ENCODE assay signal across 9 cellular contexts in the genomic region with DNA sequence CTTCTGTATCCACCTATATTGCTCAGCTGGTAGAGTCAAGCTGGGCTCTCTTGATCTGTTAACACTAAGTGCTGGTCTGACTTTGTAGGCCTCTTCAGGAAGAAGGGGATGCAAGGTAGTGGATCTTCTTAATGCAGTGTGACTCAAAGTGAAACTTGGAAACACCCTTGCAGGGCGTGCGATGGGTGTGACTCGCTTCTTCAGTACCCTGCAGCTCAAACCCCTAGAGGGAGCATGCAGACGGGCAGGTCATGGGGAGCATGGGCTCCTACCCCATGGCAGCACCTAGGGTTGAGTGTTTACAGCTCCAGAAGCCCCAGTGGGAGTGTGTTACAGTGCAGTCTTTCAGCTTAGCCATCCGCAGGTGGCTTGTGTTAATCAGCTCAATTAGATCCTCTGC. TPM values are rescaled to one million over a fixed set of nuclear protein-coding genes. Genes with fewer than 3 reads are reported as not detected.
A peak's percentile ranks its signal among the peaks of the same experiment; 100 is the strongest.
DNase-seq lines count a peak whose midpoint lies in the region; ATAC-seq and TF ChIP-seq lines count a peak whose summit lies in the region.
"Had no signal": no experiment of that assay in that cellular context is flagged by ENCODE, and none has a peak within 500 bp of the region (broad histone marks: within the 10 kb centered on the region; RNA-seq: fewer than 3 reads in every experiment).

No MANE protein-coding gene starts in this region.

- H3K4me1 ChIP-seq in upper lobe of right lung: no peaks in the 10 kb centered on the region

- TF ChIP-seq POLR2A in erythroblast (IDR thresholded peaks at IDR 0.05; ENCODE audit: low read length): no peak

- H3K27ac ChIP-seq in upper lobe of right lung (no peak overlapping the region), RWPE1 (no peak overlapping the region)

- peak; percentile 97 for ATAC-seq in GM18873 (IDR thresholded peaks at IDR 0.05; ENCODE audit: low FRiP score, unreplicated experiment)
- peak; percentile 98 for ATAC-seq in HG03039 (IDR thresholded peaks at IDR 0.05; ENCODE audit: unreplicated experiment)
- ATAC-seq in upper lobe of right lung: peak; percentile 49

- intact Hi-C loops in upper lobe of right lung (cut with DNase I): no loop called here

- CTCF ChIA-PET in RWPE1 (lab: Yijun Ruan, JAX): interaction anchor here (0.6 kb wide), 1 partner anchor 532 kb away, joined by 3 read pairs; no protein-coding TSS in a partner anchor
- CTCF ChIA-PET in HEK293T (lab: Yijun Ruan, JAX): no interaction called here

- no peaks in the 10 kb centered on the region for H3K9me3 ChIP-seq in upper lobe of right lung

- POLR2A ChIA-PET in RWPE1 (lab: Yijun Ruan, JAX; ENCODE audit: low non-redundant PET): no interaction called here
- POLR2A ChIA-PET in HEK293T (lab: Yijun Ruan, JAX): no interaction called here

- no peak for TF ChIP-seq CTCF in upper lobe of right lung (IDR thresholded peaks at IDR 0.05)
- TF ChIP-seq CTCF in RWPE1 (conservative IDR thresholded peaks at IDR 0.05; ENCODE audit: low read depth): no peak

- H3K27me3 ChIP-seq in upper lobe of right lung: no peaks in the 10 kb centered on the region

- peak; percentile 52 for DNase-seq in activated CD4-positive, CD25-positive, alpha-beta regulatory T cell treated with anti-CD3 and anti-CD28 coated beads, Interleukin-2, amount 50 U/mL, for 72 hours
- peak; percentile 60 to 66 for DNase-seq in erythroblast (lab: John Stamatoyannopoulos, UW)
- DNase-seq in upper lobe of right lung: no peak
- DNase-seq in RWPE1 (ENCODE audit: low spot score): no peak
- no peak for DNase-seq in hepatic stellate cell (ENCODE audit: low spot score)
- no peak for DNase-seq in HEK293T (ENCODE audit: extremely low spot score)
- DNase-seq: IMR-90 had no signal

- no peaks in the 10 kb centered on the region for H3K36me3 ChIP-seq in upper lobe of right lung

- H3K4me3 ChIP-seq in upper lobe of right lung: no peak overlapping the region

TF ChIP-seq in HEK293T, 16 proteins besides CTCF, POLR2A, EP300 and RAD21:
- TF ChIP-seq CTBP1 (IDR thresholded peaks at IDR 0.05; ENCODE audit: borderline replicate concordance) (no peak), ZNF384 (IDR thresholded peaks at IDR 0.05) (no peak), NFRKB (IDR thresholded peaks at IDR 0.05) (no peak), ARNT (IDR thresholded peaks at IDR 0.05) (no peak), TARDBP (IDR thresholded peaks at IDR 0.05) (no peak), FOXM1 (IDR thresholded peaks at IDR 0.05; ENCODE audit: borderline replicate concordance) (no peak), LEF1 (IDR thresholded peaks at IDR 0.05; ENCODE audit: borderline replicate concordance) (no peak), BHLHE40 (IDR thresholded peaks at IDR 0.05; ENCODE audit: borderline replicate concordance) (no peak), FOXA1 (IDR thresholded peaks at IDR 0.05) (no peak), SUZ12 (IDR thresholded peaks at IDR 0.05) (no peak), HDGF (IDR thresholded peaks at IDR 0.05; ENCODE audit: borderline replicate concordance) (no peak), SP1 (IDR thresholded peaks at IDR 0.05) (no peak), FOXK2 (IDR thresholded peaks at IDR 0.05) (no peak), L3MBTL2 (conservative IDR thresholded peaks at IDR 0.05) (no peak), ELF4 (IDR thresholded peaks at IDR 0.05) (no peak)
- TF ChIP-seq, protein P1, sequence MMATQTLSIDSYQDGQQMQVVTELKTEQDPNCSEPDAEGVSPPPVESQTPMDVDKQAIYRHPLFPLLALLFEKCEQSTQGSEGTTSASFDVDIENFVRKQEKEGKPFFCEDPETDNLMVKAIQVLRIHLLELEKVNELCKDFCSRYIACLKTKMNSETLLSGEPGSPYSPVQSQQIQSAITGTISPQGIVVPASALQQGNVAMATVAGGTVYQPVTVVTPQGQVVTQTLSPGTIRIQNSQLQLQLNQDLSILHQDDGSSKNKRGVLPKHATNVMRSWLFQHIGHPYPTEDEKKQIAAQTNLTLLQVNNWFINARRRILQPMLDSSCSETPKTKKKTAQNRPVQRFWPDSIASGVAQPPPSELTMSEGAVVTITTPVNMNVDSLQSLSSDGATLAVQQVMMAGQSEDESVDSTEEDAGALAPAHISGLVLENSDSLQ (IDR thresholded peaks at IDR 0.05): no peak

RNA-seq across cellular contexts. Expression of gene SAMD3, which starts 0.8 kb away (rescaled TPM):
- 5.2 TPM for total RNA-seq in upper lobe of right lung

Comparison
In these comparisons a context has a peak if more than half of its experiments do, and no peak if none do; other contexts are left out.
1. DNase-seq: peak in activated CD4-positive, CD25-positive, alpha-beta regulatory T cell treated with anti-CD3 and anti-CD28 coated beads, Interleukin-2, amount 50 U/mL, for 72 hours (single experiment) and erythroblast (2 of 2); none in upper lobe of right lung (single experiment), RWPE1 (single experiment), hepatic stellate cell (single experiment) and HEK293T (single experiment).
2. Peak in every context shown above with its lines, with median percentiles within 50 percentile points of each other: ATAC-seq.